7 cellular contexts compared by ENCODE assay signal in genomic region chr20:45293041-45294002, GRCh38. TPM values are rescaled to one million over a fixed set of nuclear protein-coding genes. Genes with fewer than 3 reads are reported as not detected.
DNase-seq lines count a peak whose midpoint lies in the region; ATAC-seq and TF ChIP-seq lines count a peak whose summit lies in the region.

No MANE protein-coding gene starts in this region.

- peak; percentile 74 for DNase-seq in LoVo (ENCODE audit: low spot score)
- DNase-seq in T follicular helper cell (ENCODE audit: low read depth), result peak; percentile 62
- DNase-seq in activated naive CD8-positive, alpha-beta T cell treated with anti-CD3 and anti-CD28 coated beads, Interleukin-2, amount 50 U/mL, for 24 hours, result peak; percentile 93
- DNase-seq in heart right ventricle, result peak; percentile 77 to 82
- DNase-seq in posterior cingulate gyrus, result peak; percentile 58 to 97 (median 84)
- peak; percentile 91 for DNase-seq in type B pancreatic cell (ENCODE audit: extremely low spot score, unreplicated experiment)

- peaks cover 0 to 21% (median 9%) of the 10 kb centered on the region in 9 donors for H3K4me1 ChIP-seq in heart right ventricle

- H3K27ac ChIP-seq in heart right ventricle, result no peak overlapping the region

- peaks cover 36% of the 10 kb centered on the region for H3K27me3 Mint-ChIP-seq in activated naive CD8-positive, alpha-beta T cell treated with anti-CD3 and anti-CD28 coated beads, Interleukin-2, amount 50 U/mL, for 24 hours
- H3K27me3 Mint-ChIP-seq in type B pancreatic cell, result peaks cover 48% of the 10 kb centered on the region

- peak overlapping the region; percentile 13 to 61 (median 52) for H3K4me3 ChIP-seq in heart right ventricle

- intact Hi-C loops in heart right ventricle (cut with DNase I), result loop anchor here in 5 of 10 donors (2.0 to 10.0 kb wide), 5 partner anchors 249 to 289 kb away; no protein-coding TSS in a partner anchor
- intact Hi-C loops in posterior cingulate gyrus (cut with DNase I), result loop anchor here (5.0 kb wide), 3 partner anchors 196 to 281 kb away; no protein-coding TSS in a partner anchor

- TF ChIP-seq CTCF in heart right ventricle (IDR thresholded peaks at IDR 0.05) (peak; percentile 87 to 96 (median 93)), type B pancreatic cell (conservative IDR thresholded peaks at IDR 0.05) (peak; percentile 95)

- H3K4me3 Mint-ChIP-seq in activated naive CD8-positive, alpha-beta T cell treated with anti-CD3 and anti-CD28 coated beads, Interleukin-2, amount 50 U/mL, for 24 hours, result peak overlapping the region; percentile 70
- peak overlapping the region; percentile 84 for H3K4me3 Mint-ChIP-seq in type B pancreatic cell

- H3K9me3 Mint-ChIP-seq in activated naive CD8-positive, alpha-beta T cell treated with anti-CD3 and anti-CD28 coated beads, Interleukin-2, amount 50 U/mL, for 24 hours, result no peaks in the 10 kb centered on the region
- no peaks in the 10 kb centered on the region for H3K9me3 Mint-ChIP-seq in type B pancreatic cell

- no peaks in the 10 kb centered on the region for H3K9me3 ChIP-seq in heart right ventricle

- H3K36me3 ChIP-seq in heart right ventricle, result no peaks in the 10 kb centered on the region

- no peaks in the 10 kb centered on the region for H3K36me3 Mint-ChIP-seq in activated naive CD8-positive, alpha-beta T cell treated with anti-CD3 and anti-CD28 coated beads, Interleukin-2, amount 50 U/mL, for 24 hours (ENCODE audit: low read depth)
- H3K36me3 Mint-ChIP-seq in type B pancreatic cell, result no peaks in the 10 kb centered on the region

- H3K4me1 Mint-ChIP-seq in activated naive CD8-positive, alpha-beta T cell treated with anti-CD3 and anti-CD28 coated beads, Interleukin-2, amount 50 U/mL, for 24 hours, result peaks cover 8% of the 10 kb centered on the region
- H3K4me1 Mint-ChIP-seq in type B pancreatic cell (ENCODE audit: unreplicated experiment), result peaks cover 15% of the 10 kb centered on the region

- peaks cover 5 to 56% (median 43%) of the 10 kb centered on the region in 7 donors for H3K27me3 ChIP-seq in heart right ventricle

- no peak overlapping the region for H3K27ac Mint-ChIP-seq in activated naive CD8-positive, alpha-beta T cell treated with anti-CD3 and anti-CD28 coated beads, Interleukin-2, amount 50 U/mL, for 24 hours
- H3K27ac Mint-ChIP-seq in type B pancreatic cell, result peak overlapping the region; percentile 51

- ATAC-seq in GM18511 (IDR thresholded peaks at IDR 0.05; ENCODE audit: unreplicated experiment) (peak; percentile 64), heart right ventricle (peak; percentile 79 to 90 (median 86))
- ATAC-seq in activated naive CD8-positive, alpha-beta T cell treated with anti-CD3 and anti-CD28 coated beads, Interleukin-2, amount 50 U/mL, for 24 hours, result peak; percentile 81

- 1 to 2% methylated on average over 79 of the region's 79 CpGs for whole genome bisulfite sequencing in heart right ventricle, 2 donors

RNA-seq across cellular contexts. Expression of gene RBPJL, which starts 13.3 kb away (rescaled TPM):
- total RNA-seq in heart right ventricle (not detected), type B pancreatic cell (ENCODE audit: low replicate concordance) (not detected in 2 replicates)
- polyA plus RNA-seq in heart right ventricle, result under 1 TPM in 1 of 2 donors, not detected in 1; 0.06 TPM

RNA-seq across cellular contexts. Expression of gene MATN4, which starts 14.8 kb away (rescaled TPM):
- total RNA-seq in heart right ventricle, result under 1 TPM in 2 of 10 donors, not detected in 8; 0.24 to 0.28 TPM
- under 1 TPM in 1 of 2 donors, not detected in 1; 0.06 TPM for polyA plus RNA-seq in heart right ventricle
- 0.75 TPM in 1 of 2 replicates, not detected in the other for total RNA-seq in type B pancreatic cell (ENCODE audit: low replicate concordance)

RNA-seq across cellular contexts. Expression of gene SLPI, which starts 39.0 kb away (rescaled TPM):
- 1 to 10 TPM in 4 of 10 donors, under 1 TPM in 2, not detected in 4; 0.43 to 5.1 (median 1.2) TPM for total RNA-seq in heart right ventricle
- polyA plus RNA-seq in heart right ventricle, result 1 to 10 TPM; 2.6 to 2.9 TPM
- 35.7 and 73.6 TPM in 2 replicates for total RNA-seq in type B pancreatic cell (ENCODE audit: low replicate concordance)

RNA-seq across cellular contexts. Expression of gene SDC4, which starts 54.9 kb away (rescaled TPM):
- total RNA-seq in heart right ventricle, result 100 to 1,000 TPM in 5 of 10 donors, 10 to 100 TPM in 5; 66.9 to 161 (median 102) TPM
- polyA plus RNA-seq in heart right ventricle, result 10 to 100 TPM; 48.4 to 64.5 TPM
- total RNA-seq in type B pancreatic cell (ENCODE audit: low replicate concordance), result 67.2 and 133 TPM in 2 replicates
